ENCODE assay signal across 21 cellular contexts in the genomic region with DNA sequence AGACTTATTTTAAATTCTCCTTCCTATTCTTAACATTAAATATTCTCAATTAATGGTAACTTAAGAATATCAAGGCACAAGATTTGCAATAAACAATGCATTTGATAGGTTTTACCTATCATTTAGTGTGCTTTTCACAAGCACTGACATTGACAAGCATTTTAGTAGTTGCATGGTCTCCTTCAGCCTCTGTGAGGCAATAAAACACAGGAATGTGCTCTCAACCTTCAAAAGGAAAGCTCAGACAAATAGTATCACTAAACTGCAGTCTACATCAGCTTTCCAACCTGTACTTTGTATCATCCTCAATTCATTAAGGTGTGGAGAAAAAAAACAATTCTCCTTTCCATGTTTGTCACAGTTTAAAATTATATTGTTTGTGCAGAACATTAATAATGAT. TPM values are rescaled to one million over a fixed set of nuclear protein-coding genes. Genes with fewer than 3 reads are reported as not detected.
DNase-seq lines count a peak whose midpoint lies in the region; ATAC-seq, FAIRE-seq and TF ChIP-seq lines count a peak whose summit lies in the region.
"Had no signal": no experiment of that assay in that cellular context is flagged by ENCODE, and none has a peak within 500 bp of the region (broad histone marks: within the 10 kb centered on the region; RNA-seq: fewer than 3 reads in every experiment).

No MANE protein-coding gene starts in this region.

- H3K79me1 ChIP-seq in mesendoderm (ENCODE audit: low read length): no peaks in the 10 kb centered on the region

- H3K27ac ChIP-seq in mesendoderm (ENCODE audit: low read depth, low read length) (no peak overlapping the region), sigmoid colon (no peak overlapping the region)

- H3K18ac ChIP-seq in mesendoderm (ENCODE audit: low read length): no peak overlapping the region

- intact Hi-C loops in sigmoid colon (cut with DNase I): no loop called here

- no peaks in the 10 kb centered on the region for H3K79me2 ChIP-seq in mesendoderm (ENCODE audit: control insufficient read depth, insufficient read depth, low read length)

- peak; percentile 58 for FAIRE-seq in H54 (lab: Jason Lieb, UNC)

- H2BK5ac ChIP-seq in mesendoderm (ENCODE audit: low read length): no peak overlapping the region

- H3K4me2 ChIP-seq in mesendoderm (ENCODE audit: low read length): no peak overlapping the region

- DNase-seq in H54 (ENCODE audit: insufficient read length, low spot score) (no peak), NCI-H69 (lab: John Stamatoyannopoulos, UW) (peak; percentile 30), choroid plexus epithelial cell (ENCODE audit: low read depth) (peak; percentile 65), mesendoderm (peak; percentile 12), NCI-H748 treated with DMSO at 0.1 percent for 48 hours (lab: John Stamatoyannopoulos, UW) (no peak), sigmoid colon (no peak)
- DNase-seq: activated B cell treated with CpG ODN at 0.5 μM for 24 hours; activated CD4-positive, alpha-beta memory T cell treated with anti-CD3 and anti-CD28 coated beads, Interleukin-2, amount 10 ng/mL, durations not matched to agents 7 days and 5 days; activated naive CD4-positive, alpha-beta T cell; activated T-cell treated with anti-CD3 and anti-CD28 coated beads, Interleukin-2, amount 50 U/mL, for 1 hour; amniotic stem cell; BE2C; central memory CD4-positive, alpha-beta T cell; EL; MG63; NCI-H1417 treated with DMSO at 0.1 percent for 48 hours; NCI-H2171 treated with DMSO at 0.1 percent for 48 hours; NCI-H526; occipital lobe had no signal

- H3K27me3 ChIP-seq in mesendoderm (ENCODE audit: insufficient read depth, low read length, poor library complexity): no peaks in the 10 kb centered on the region
- H3K27me3 ChIP-seq in sigmoid colon: no peaks in the 10 kb centered on the region
- H3K27me3 ChIP-seq: BE2C, MG63 had no signal

- H3K56ac ChIP-seq in mesendoderm (ENCODE audit: low read length): no peak overlapping the region

- no peak for ATAC-seq in HG03354 (IDR thresholded peaks at IDR 0.05; ENCODE audit: poor library complexity, severe bottlenecking, unreplicated experiment)

- H3K4ac ChIP-seq in mesendoderm (ENCODE audit: low read depth, low read length): no peak overlapping the region

- H3K9ac ChIP-seq in mesendoderm (ENCODE audit: low read length): no peak overlapping the region

- TF ChIP-seq CTCF in choroid plexus epithelial cell (conservative IDR thresholded peaks at IDR 0.05; ENCODE audit: low read depth, low read length): peak; percentile 32
- no peak for TF ChIP-seq CTCF in sigmoid colon (IDR thresholded peaks at IDR 0.05)

- H2AK5ac ChIP-seq in mesendoderm (ENCODE audit: low read length): no peak overlapping the region

- no peak overlapping the region for H4K8ac ChIP-seq in mesendoderm (ENCODE audit: low read depth, low read length)

- H2BK120ac ChIP-seq in mesendoderm (ENCODE audit: low read depth, low read length): no peak overlapping the region

- TF ChIP-seq EP300 in sigmoid colon (IDR thresholded peaks at IDR 0.05): no peak

- H4K5ac ChIP-seq in mesendoderm (ENCODE audit: low read length): no peak overlapping the region

- H3K9me3 ChIP-seq in sigmoid colon: no peaks in the 10 kb centered on the region
- H3K9me3 ChIP-seq: BE2C, Caco-2, MG63 had no signal

- H3K4me1 ChIP-seq in mesendoderm (ENCODE audit: control insufficient read depth, low read depth, low read length) (no peaks in the 10 kb centered on the region), sigmoid colon (no peaks in the 10 kb centered on the region)
- H3K4me1 ChIP-seq: BE2C had no signal

- H3K36me3 ChIP-seq in mesendoderm (ENCODE audit: control insufficient read depth, insufficient read depth, low read length) (peaks cover 8% of the 10 kb centered on the region), sigmoid colon (peaks cover 0 to 68% (median 13%) of the 10 kb centered on the region in 4 donors)

- H3K4me3 ChIP-seq in choroid plexus epithelial cell (ENCODE audit: low read depth, low read length) (no peak overlapping the region), mesendoderm (ENCODE audit: low read length) (no peak overlapping the region), sigmoid colon (no peak overlapping the region)
- H3K4me3 ChIP-seq: MG63 had no signal

- no peak overlapping the region for H2BK15ac ChIP-seq in mesendoderm (replicated peaks; ENCODE audit: low read depth)

- no peak overlapping the region for H3K23ac ChIP-seq in mesendoderm (ENCODE audit: low read length)

- TF ChIP-seq POLR2A in H54 (IDR thresholded peaks at IDR 0.05; ENCODE audit: low read depth, low read length) (no peak), sigmoid colon (IDR thresholded peaks at IDR 0.05) (no peak)

RNA-seq across cellular contexts. Expression of gene TSPAN13, which starts 51.1 kb away (rescaled TPM):
- polyA plus RNA-seq in mesendoderm (2013, experiment 1 of 2): 24.8 TPM
- polyA plus RNA-seq in mesendoderm (2013, experiment 2 of 2): 24.1 TPM
- 1 to 10 TPM; 2.2 to 6.4 (median 3.2) TPM for total RNA-seq in sigmoid colon
- 10 to 100 TPM; 51.8 to 68.5 (median 65.5) TPM for polyA plus RNA-seq in sigmoid colon

RNA-seq across cellular contexts. Expression of gene BZW2, which starts 56.5 kb away (rescaled TPM):
- polyA plus RNA-seq in mesendoderm (2013, experiment 1 of 2): 92.1 TPM
- polyA plus RNA-seq in mesendoderm (2013, experiment 2 of 2): 94.1 TPM
- 10 to 100 TPM; 49.7 to 65.4 (median 58.9) TPM for total RNA-seq in sigmoid colon
- 10 to 100 TPM; 51.1 to 70.7 (median 63.8) TPM for polyA plus RNA-seq in sigmoid colon

RNA-seq across cellular contexts. Expression of gene ANKMY2, which starts 56.9 kb away (rescaled TPM):
- 6.3 TPM for polyA plus RNA-seq in mesendoderm (2013, experiment 1 of 2)
- polyA plus RNA-seq in mesendoderm (2013, experiment 2 of 2): 6.5 TPM
- total RNA-seq in sigmoid colon: 10 to 100 TPM; 11.9 to 21.1 (median 14.3) TPM
- 10 to 100 TPM; 12.9 to 21.0 (median 18.6) TPM for polyA plus RNA-seq in sigmoid colon

Comparison
In these comparisons a context has a peak if more than half of its experiments do, and no peak if none do; other contexts are left out.
1. DNase-seq: peak in NCI-H69 (single experiment), choroid plexus epithelial cell (single experiment) and mesendoderm (single experiment); none in H54 (single experiment), NCI-H748 treated with DMSO at 0.1 percent for 48 hours (single experiment) and sigmoid colon (single experiment).